ENCODE assay signal across 22 cellular contexts in genomic region chr1:7589774-7590425, GRCh38.
"Had no signal": no experiment of that assay in that cellular context is flagged by ENCODE, and none has a peak within 500 bp of the region (broad histone marks: within the 10 kb centered on the region; RNA-seq: fewer than 3 reads in every experiment).

No MANE protein-coding gene starts in this region.

- H3K27me3 ChIP-seq: breast epithelium, gastroesophageal sphincter, heart right ventricle, upper lobe of left lung had no signal

- H3K36me3 ChIP-seq: breast epithelium, gastroesophageal sphincter, heart right ventricle, upper lobe of left lung had no signal

- H3K4me1 ChIP-seq: breast epithelium, gastroesophageal sphincter, psoas muscle, upper lobe of left lung had no signal

- H3K27ac Mint-ChIP-seq: activated CD8-positive, alpha-beta T cell treated with anti-CD3 and anti-CD28 coated beads for 36 hours; activated naive CD4-positive, alpha-beta T cell treated with anti-CD3 and anti-CD28 coated beads, Interleukin-2, amount 10 ng/mL, durations not matched to agents 7 days and 5 days; activated T-helper 2 cell treated with anti-CD3 and anti-CD28 coated beads, Interferon-gamma antibody, Interleukin-2, Interleukin-4, amounts not matched to agents 10 μg/mL and 5 μg/mL and 100 μg/mL, durations not matched to agents 14 hours and 24 hours and 36 hours; dendritic cell treated with granulocyte-macrophage colony-stimulating factor and Interleukin-4, amounts not matched to agents 40 ng/mL and 50 ng/mL, for 4 days; nephron; T-helper 2 cell treated with Interferon-gamma antibody and Interleukin-4, amounts not matched to agents 5 μg/mL and 100 μg/mL, for 36 hours; WTC11 had no signal

- ATAC-seq: activated CD8-positive, alpha-beta T cell treated with anti-CD3 and anti-CD28 coated beads for 36 hours; esophagus mucosa; heart right ventricle; psoas muscle; right cardiac atrium; stimulated activated naive CD8-positive, alpha-beta T cell treated with anti-CD3 and anti-CD28 coated beads, Interleukin-15, amount 100 ng/mL, for 72 hours; WTC11 had no signal

- H3K36me3 Mint-ChIP-seq: activated naive CD4-positive, alpha-beta T cell treated with anti-CD3 and anti-CD28 coated beads, Interleukin-2, amount 10 ng/mL, durations not matched to agents 7 days and 5 days; WTC11 had no signal

- H3K9me3 ChIP-seq: breast epithelium, gastroesophageal sphincter, heart right ventricle, psoas muscle, upper lobe of left lung had no signal

- H3K4me3 Mint-ChIP-seq: activated CD8-positive, alpha-beta T cell treated with anti-CD3 and anti-CD28 coated beads for 36 hours; activated naive CD4-positive, alpha-beta T cell treated with anti-CD3 and anti-CD28 coated beads, Interleukin-2, amount 10 ng/mL, durations not matched to agents 7 days and 5 days; dendritic cell treated with granulocyte-macrophage colony-stimulating factor and Interleukin-4, amounts not matched to agents 40 ng/mL and 50 ng/mL, for 4 days; nephron; stimulated activated naive CD8-positive, alpha-beta T cell treated with anti-CD3 and anti-CD28 coated beads, Interleukin-15, amount 100 ng/mL, for 72 hours; T-helper 2 cell treated with Interferon-gamma antibody and Interleukin-4, amounts not matched to agents 5 μg/mL and 100 μg/mL, for 36 hours; WTC11 had no signal

- H3K4me1 Mint-ChIP-seq: activated naive CD4-positive, alpha-beta T cell treated with anti-CD3 and anti-CD28 coated beads, Interleukin-2, amount 10 ng/mL, durations not matched to agents 7 days and 5 days; nephron; stimulated activated naive CD8-positive, alpha-beta T cell treated with anti-CD3 and anti-CD28 coated beads, Interleukin-15, amount 100 ng/mL, for 72 hours had no signal

- H3K9me3 Mint-ChIP-seq: activated CD8-positive, alpha-beta T cell treated with anti-CD3 and anti-CD28 coated beads for 36 hours; activated naive CD4-positive, alpha-beta T cell treated with anti-CD3 and anti-CD28 coated beads, Interleukin-2, amount 10 ng/mL, durations not matched to agents 7 days and 5 days; activated T-helper 2 cell treated with anti-CD3 and anti-CD28 coated beads, Interferon-gamma antibody, Interleukin-2, Interleukin-4, amounts not matched to agents 10 μg/mL and 5 μg/mL and 100 μg/mL, durations not matched to agents 14 hours and 24 hours and 36 hours; dendritic cell treated with granulocyte-macrophage colony-stimulating factor and Interleukin-4, amounts not matched to agents 40 ng/mL and 50 ng/mL, for 4 days; nephron; stimulated activated naive CD8-positive, alpha-beta T cell treated with anti-CD3 and anti-CD28 coated beads, Interleukin-15, amount 100 ng/mL, for 72 hours; T-helper 2 cell treated with Interferon-gamma antibody and Interleukin-4, amounts not matched to agents 5 μg/mL and 100 μg/mL, for 36 hours; WTC11 had no signal

- H3K27ac ChIP-seq: breast epithelium, gastroesophageal sphincter, heart right ventricle, psoas muscle, upper lobe of left lung had no signal

- H3K4me3 ChIP-seq: breast epithelium, gastroesophageal sphincter, heart right ventricle, psoas muscle, upper lobe of left lung had no signal

- H3K27me3 Mint-ChIP-seq: activated naive CD4-positive, alpha-beta T cell treated with anti-CD3 and anti-CD28 coated beads, Interleukin-2, amount 10 ng/mL, durations not matched to agents 7 days and 5 days; dendritic cell treated with granulocyte-macrophage colony-stimulating factor and Interleukin-4, amounts not matched to agents 40 ng/mL and 50 ng/mL, for 4 days; stimulated activated naive CD8-positive, alpha-beta T cell treated with anti-CD3 and anti-CD28 coated beads, Interleukin-15, amount 100 ng/mL, for 72 hours had no signal

- DNase-seq: activated CD4-positive, alpha-beta T cell treated with anti-CD3 and anti-CD28 coated beads for 48 hours; activated CD8-positive, alpha-beta T cell treated with anti-CD3 and anti-CD28 coated beads for 36 hours; activated naive CD4-positive, alpha-beta T cell treated with anti-CD3 and anti-CD28 coated beads, Interleukin-2, amount 10 ng/mL, durations not matched to agents 7 days and 5 days; activated T-cell treated with anti-CD3 and anti-CD28 coated beads, Interleukin-2, amount 50 U/mL, for 1 hour; cerebellar nuclear complex; effector CD8-positive, alpha-beta T cell; heart right ventricle; occipital lobe; psoas muscle; small intestine; stimulated activated CD4-positive, alpha-beta T cell treated with anti-CD3 and anti-CD28 coated beads, Interleukin-4, amount 100 ng/mL, for 1 hour; stimulated activated naive CD8-positive, alpha-beta T cell treated with anti-CD3 and anti-CD28 coated beads, Interleukin-15, amount 100 ng/mL, for 72 hours; upper lobe of left lung had no signal
